Comparison of ENCODE assay signal across 16 cellular contexts in the genomic region with DNA sequence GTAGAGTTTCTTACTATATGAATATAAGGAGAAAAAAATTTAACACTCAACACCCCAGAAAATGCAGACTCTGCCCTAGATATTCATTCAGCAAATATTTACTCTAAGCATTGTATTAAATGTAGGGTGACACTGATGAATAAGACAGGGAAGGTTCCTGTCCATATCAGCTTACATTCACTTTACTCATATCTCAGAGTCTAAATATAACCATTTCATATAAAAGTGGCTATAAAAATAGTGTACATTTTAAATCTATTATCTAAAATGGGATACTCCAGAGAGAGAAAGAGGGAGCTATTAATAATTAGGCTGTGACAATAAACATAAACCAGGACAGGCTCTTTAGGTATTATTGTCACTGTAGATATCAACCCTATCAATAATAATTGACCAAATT.
A peak's percentile ranks its signal among the peaks of the same experiment; 100 is the strongest.
DNase-seq lines count a peak whose midpoint lies in the region; ATAC-seq and TF ChIP-seq lines count a peak whose summit lies in the region.
"Had no signal": no experiment of that assay in that cellular context is flagged by ENCODE, and none has a peak within 500 bp of the region (broad histone marks: within the 10 kb centered on the region; RNA-seq: fewer than 3 reads in every experiment).

No MANE protein-coding gene starts in this region.

- ATAC-seq in heart left ventricle (peak; percentile 37 to 61 (median 50)), Panc1 (no peak), HG03175 (IDR thresholded peaks at IDR 0.05; ENCODE audit: unreplicated experiment) (no peak)
- ATAC-seq: GM12878 had no signal

- H3K4me3 ChIP-seq in heart left ventricle (no peak overlapping the region), left ventricle myocardium inferior (no peak overlapping the region), Panc1 (ENCODE audit: low read depth in 2 of 2, low read length in 2 of 2) (no peak overlapping the region), sigmoid colon (no peak overlapping the region)
- H3K4me3 ChIP-seq: GM12878 had no signal

- DNase-seq in heart left ventricle (no peak), left ventricle myocardium inferior (no peak), DMS53 treated with DMSO at 0.1 percent for 48 hours (lab: John Stamatoyannopoulos, UW; ENCODE audit: unreplicated experiment) (peak; percentile 20), Panc1 (ENCODE audit: low read depth, low spot score) (no peak), sigmoid colon (no peak)
- DNase-seq: ACHN; BE2C; C1 segment of cervical spinal cord; CD4-positive, CD25-positive, alpha-beta regulatory T cell; CD8-positive, alpha-beta memory T cell; COR-L47; DMS79 treated with DMSO at 0.1 percent for 48 hours; EL; H9 had no signal

- no peaks in the 10 kb centered on the region for H3K27me3 ChIP-seq in heart left ventricle
- no peaks in the 10 kb centered on the region for H3K27me3 ChIP-seq in left ventricle myocardium inferior (ENCODE audit: low read depth)
- no peaks in the 10 kb centered on the region for H3K27me3 ChIP-seq in Panc1 (ENCODE audit: control insufficient read depth, insufficient read depth, low read length)
- H3K27me3 ChIP-seq in sigmoid colon, result no peaks in the 10 kb centered on the region
- H3K27me3 ChIP-seq: BE2C had no signal

- H3K9me3 ChIP-seq in heart left ventricle, result no peaks in the 10 kb centered on the region
- no peaks in the 10 kb centered on the region for H3K9me3 ChIP-seq in left ventricle myocardium inferior (replicated peaks)
- H3K9me3 ChIP-seq in Panc1 (ENCODE audit: control insufficient read depth, insufficient read depth, low read depth, low read length), result peaks cover 6% of the 10 kb centered on the region; the same call in 1 of the 2 replicates
- no peaks in the 10 kb centered on the region for H3K9me3 ChIP-seq in sigmoid colon
- H3K9me3 ChIP-seq: BE2C had no signal

- peaks cover 0 to 8% (median 0%) of the 10 kb centered on the region in 9 donors for H3K36me3 ChIP-seq in heart left ventricle
- no peaks in the 10 kb centered on the region for H3K36me3 ChIP-seq in left ventricle myocardium inferior
- no peaks in the 10 kb centered on the region for H3K36me3 ChIP-seq in Panc1 (ENCODE audit: control insufficient read depth, insufficient read depth, low read length)
- no peaks in the 10 kb centered on the region for H3K36me3 ChIP-seq in sigmoid colon
- H3K36me3 ChIP-seq: BE2C had no signal

- peaks cover 0 to 22% (median 8%) of the 10 kb centered on the region in 12 donors for H3K4me1 ChIP-seq in heart left ventricle
- peaks cover 32% of the 10 kb centered on the region for H3K4me1 ChIP-seq in left ventricle myocardium inferior
- peaks cover 26% of the 10 kb centered on the region for H3K4me1 ChIP-seq in Panc1 (ENCODE audit: control insufficient read depth, insufficient read depth, low read length)
- H3K4me1 ChIP-seq in sigmoid colon, result no peaks in the 10 kb centered on the region
- H3K4me1 ChIP-seq: BE2C had no signal

- intact Hi-C loops in heart left ventricle (cut with DNase I) (no loop called here), left ventricle myocardium inferior (cut with micrococcal nuclease) (no loop called here), Panc1 (cut with micrococcal nuclease; ENCODE audit: unreplicated experiment) (no loop called here), sigmoid colon (cut with DNase I) (no loop called here)

- POLR2A ChIA-PET in Panc1 (lab: Charles Lee), result interaction anchor here (0.5 kb wide), 2 partner anchors 12 to 36 kb away, joined by 7 read pairs; no protein-coding TSS in a partner anchor

- TF ChIP-seq POLR2A in heart left ventricle (IDR thresholded peaks at IDR 0.05) (no peak), sigmoid colon (IDR thresholded peaks at IDR 0.05) (no peak)

- CTCF ChIA-PET in Panc1 (lab: Charles Lee), result no interaction called here

- TF ChIP-seq EP300 in sigmoid colon (IDR thresholded peaks at IDR 0.05), result no peak

- no peak for TF ChIP-seq CTCF in heart left ventricle (IDR thresholded peaks at IDR 0.05)
- TF ChIP-seq CTCF in left ventricle myocardium inferior (IDR thresholded peaks at IDR 0.05; ENCODE audit: borderline replicate concordance), result no peak
- no peak for TF ChIP-seq CTCF in Panc1 (IDR thresholded peaks at IDR 0.05)
- TF ChIP-seq CTCF in sigmoid colon (IDR thresholded peaks at IDR 0.05), result no peak

- peak overlapping the region in 1 of 12 donors; percentile 47 for H3K27ac ChIP-seq in heart left ventricle
- H3K27ac ChIP-seq in left ventricle myocardium inferior (replicated peaks), result no peak overlapping the region
- peak overlapping the region; percentile 70; the same call in 1 of the 2 replicates for H3K27ac ChIP-seq in Panc1 (ENCODE audit: low read length)
- no peak overlapping the region for H3K27ac ChIP-seq in sigmoid colon

- in situ Hi-C loops in Panc1 (cut with HindIII; ENCODE audit: low pct_unique_long_range_greater_than_20kb, low sequenced_read_pairs), result no loop called here

- no TSS peak for BruUV-seq in Panc1 (replicated peaks; lab: Mats Ljungman, UMichigan)

Comparison
In these comparisons a context has a peak if more than half of its experiments do, and no peak if none do; other contexts are left out.
1. ATAC-seq: peak in heart left ventricle (4 of 4); none in Panc1 (single experiment) and HG03175 (single experiment).